8 cellular contexts compared by ENCODE assay signal in genomic region chr7:74658171-74659004, GRCh38. TPM values are rescaled to one million over a fixed set of nuclear protein-coding genes. Genes with fewer than 3 reads are reported as not detected.
DNase-seq lines count a peak whose midpoint lies in the region; FAIRE-seq and TF ChIP-seq lines count a peak whose summit lies in the region.

No MANE protein-coding gene starts in this region.

- H3K27ac Mint-ChIP-seq in stimulated activated naive CD8-positive, alpha-beta T cell treated with anti-CD3 and anti-CD28 coated beads, Interleukin-15, Interleukin-2, amounts not matched to agents 100 ng/mL and 50 ng/mL, for 24 hours, result peak overlapping the region; percentile 96

- H3K9ac ChIP-seq in neural cell (ENCODE audit: low read length), result peak overlapping the region; percentile 99

- H3K36me3 ChIP-seq in neural cell (ENCODE audit: insufficient read depth, low read length), result no peaks in the 10 kb centered on the region

- H3K27me3 Mint-ChIP-seq in stimulated activated naive CD8-positive, alpha-beta T cell treated with anti-CD3 and anti-CD28 coated beads, Interleukin-15, Interleukin-2, amounts not matched to agents 100 ng/mL and 50 ng/mL, for 24 hours, result no peaks in the 10 kb centered on the region

- H3K4me1 Mint-ChIP-seq in stimulated activated naive CD8-positive, alpha-beta T cell treated with anti-CD3 and anti-CD28 coated beads, Interleukin-15, Interleukin-2, amounts not matched to agents 100 ng/mL and 50 ng/mL, for 24 hours (ENCODE audit: low read depth), result peaks cover 68% of the 10 kb centered on the region

- peaks cover 48% of the 10 kb centered on the region for H3K79me2 ChIP-seq in neural cell (replicated peaks; ENCODE audit: insufficient read depth, low read length)

- peak; percentile 94 for DNase-seq in EL
- peak; percentile 93 for DNase-seq in H54 (ENCODE audit: insufficient read length, low spot score)
- peak; percentile 93 for DNase-seq in M059J (ENCODE audit: low read depth)
- peak; percentile 22 for DNase-seq in SIG-M5 (lab: John Stamatoyannopoulos, UW)
- DNase-seq in activated gamma-delta T cell treated with Interleukin-2 at 50 U/mL for 16 hours, result peak; percentile 87
- peak; percentile 84 for DNase-seq in fibroblast of the conjunctiva (ENCODE audit: low read depth)

- no peaks in the 10 kb centered on the region for H3K9me2 ChIP-seq in neural cell (ENCODE audit: insufficient read depth, low read length)

- peak overlapping the region; percentile 94 for H3K27ac ChIP-seq in neural cell (ENCODE audit: low read length)

- H3K4me3 ChIP-seq in neural cell (ENCODE audit: low read length), result peak overlapping the region; percentile 91

- peaks cover 7% of the 10 kb centered on the region for H4K20me1 ChIP-seq in neural cell (ENCODE audit: insufficient read depth)

- no peaks in the 10 kb centered on the region for H3F3A ChIP-seq in neural cell (ENCODE audit: insufficient read depth, low read length, poor library complexity, severe bottlenecking)

- TF ChIP-seq CTCF in neural cell (IDR thresholded peaks at IDR 0.05; ENCODE audit: poor library complexity, severe bottlenecking), result no peak

- peak; percentile 39 for TF ChIP-seq RAD21 in neural cell (conservative IDR thresholded peaks at IDR 0.05)

- peak overlapping the region; percentile 70 for H3K4me2 ChIP-seq in neural cell (ENCODE audit: low read length)

- H3K4me3 Mint-ChIP-seq in stimulated activated naive CD8-positive, alpha-beta T cell treated with anti-CD3 and anti-CD28 coated beads, Interleukin-15, Interleukin-2, amounts not matched to agents 100 ng/mL and 50 ng/mL, for 24 hours, result peak overlapping the region; percentile 89

- peak; percentile 40; the same call in 1 of the 2 replicates for TF ChIP-seq POLR2A in H54 (IDR thresholded peaks at IDR 0.05; ENCODE audit: low read depth, low read length)

- no peak overlapping the region for H2AFZ ChIP-seq in neural cell (ENCODE audit: low read depth, low read length)

- H3K9me3 ChIP-seq in neural cell (ENCODE audit: low read length), result no peaks in the 10 kb centered on the region

- peaks cover 24% of the 10 kb centered on the region for H3K36me3 Mint-ChIP-seq in stimulated activated naive CD8-positive, alpha-beta T cell treated with anti-CD3 and anti-CD28 coated beads, Interleukin-15, Interleukin-2, amounts not matched to agents 100 ng/mL and 50 ng/mL, for 24 hours (ENCODE audit: low read depth)

- H3K27me3 ChIP-seq in neural cell (ENCODE audit: insufficient read depth, low read depth, low read length), result no peaks in the 10 kb centered on the region

- TF ChIP-seq EP300 in neural cell (conservative IDR thresholded peaks at IDR 0.05; ENCODE audit: poor library complexity, severe bottlenecking), result peak; percentile 65

- no peaks in the 10 kb centered on the region for H3K9me3 Mint-ChIP-seq in stimulated activated naive CD8-positive, alpha-beta T cell treated with anti-CD3 and anti-CD28 coated beads, Interleukin-15, Interleukin-2, amounts not matched to agents 100 ng/mL and 50 ng/mL, for 24 hours

- FAIRE-seq in H54 (lab: Jason Lieb, UNC), result no peak

TF ChIP-seq in neural cell, 6 proteins besides CTCF, POLR2A, EP300 and RAD21:
- peak; percentile 38 for TF ChIP-seq SMC3 (conservative IDR thresholded peaks at IDR 0.05; ENCODE audit: poor library complexity)
- TF ChIP-seq EZH2 (IDR thresholded peaks at IDR 0.05; ENCODE audit: borderline replicate concordance, insufficient read depth, low read length, poor library complexity, severe bottlenecking), result no peak
- TF ChIP-seq POLR2AphosphoS5 (IDR thresholded peaks at IDR 0.05), result peak; percentile 70
- peak; percentile 73 for TF ChIP-seq MXI1 (conservative IDR thresholded peaks at IDR 0.05; ENCODE audit: poor library complexity, severe bottlenecking)
- TF ChIP-seq, protein P1, sequence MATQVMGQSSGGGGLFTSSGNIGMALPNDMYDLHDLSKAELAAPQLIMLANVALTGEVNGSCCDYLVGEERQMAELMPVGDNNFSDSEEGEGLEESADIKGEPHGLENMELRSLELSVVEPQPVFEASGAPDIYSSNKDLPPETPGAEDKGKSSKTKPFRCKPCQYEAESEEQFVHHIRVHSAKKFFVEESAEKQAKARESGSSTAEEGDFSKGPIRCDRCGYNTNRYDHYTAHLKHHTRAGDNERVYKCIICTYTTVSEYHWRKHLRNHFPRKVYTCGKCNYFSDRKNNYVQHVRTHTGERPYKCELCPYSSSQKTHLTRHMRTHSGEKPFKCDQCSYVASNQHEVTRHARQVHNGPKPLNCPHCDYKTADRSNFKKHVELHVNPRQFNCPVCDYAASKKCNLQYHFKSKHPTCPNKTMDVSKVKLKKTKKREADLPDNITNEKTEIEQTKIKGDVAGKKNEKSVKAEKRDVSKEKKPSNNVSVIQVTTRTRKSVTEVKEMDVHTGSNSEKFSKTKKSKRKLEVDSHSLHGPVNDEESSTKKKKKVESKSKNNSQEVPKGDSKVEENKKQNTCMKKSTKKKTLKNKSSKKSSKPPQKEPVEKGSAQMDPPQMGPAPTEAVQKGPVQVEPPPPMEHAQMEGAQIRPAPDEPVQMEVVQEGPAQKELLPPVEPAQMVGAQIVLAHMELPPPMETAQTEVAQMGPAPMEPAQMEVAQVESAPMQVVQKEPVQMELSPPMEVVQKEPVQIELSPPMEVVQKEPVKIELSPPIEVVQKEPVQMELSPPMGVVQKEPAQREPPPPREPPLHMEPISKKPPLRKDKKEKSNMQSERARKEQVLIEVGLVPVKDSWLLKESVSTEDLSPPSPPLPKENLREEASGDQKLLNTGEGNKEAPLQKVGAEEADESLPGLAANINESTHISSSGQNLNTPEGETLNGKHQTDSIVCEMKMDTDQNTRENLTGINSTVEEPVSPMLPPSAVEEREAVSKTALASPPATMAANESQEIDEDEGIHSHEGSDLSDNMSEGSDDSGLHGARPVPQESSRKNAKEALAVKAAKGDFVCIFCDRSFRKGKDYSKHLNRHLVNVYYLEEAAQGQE (IDR thresholded peaks at IDR 0.05; ENCODE audit: borderline replicate concordance), result no peak

RNA-seq across cellular contexts. Expression of gene GTF2I, which starts 0.9 kb away (rescaled TPM):
- 92.8 and 156 TPM in 2 replicates for total RNA-seq in M059J (2014; rRNA removed; shearing (Covaris generic))
- 274 and 562 TPM in 2 replicates for polyA plus RNA-seq in neural cell
- polyA minus RNA-seq in neural cell, result 381 and 433 TPM in 2 replicates

Comparison
In these comparisons a context has a peak if more than half of its experiments do, and no peak if none do; other contexts are left out.
1. Peak in every context shown above with its lines: DNase-seq, H3K4me3 ChIP-seq and H3K27ac ChIP-seq.
2. DNase-seq: peak in every context shown above with its lines; median percentile 94 in EL; 93 in H54; 93 in M059J; 87 in activated gamma-delta T cell treated with Interleukin-2 at 50 U/mL for 16 hours; 84 in fibroblast of the conjunctiva; 22 in SIG-M5.